Comparison of ENCODE assay signal across 8 cellular contexts in the genomic region with DNA sequence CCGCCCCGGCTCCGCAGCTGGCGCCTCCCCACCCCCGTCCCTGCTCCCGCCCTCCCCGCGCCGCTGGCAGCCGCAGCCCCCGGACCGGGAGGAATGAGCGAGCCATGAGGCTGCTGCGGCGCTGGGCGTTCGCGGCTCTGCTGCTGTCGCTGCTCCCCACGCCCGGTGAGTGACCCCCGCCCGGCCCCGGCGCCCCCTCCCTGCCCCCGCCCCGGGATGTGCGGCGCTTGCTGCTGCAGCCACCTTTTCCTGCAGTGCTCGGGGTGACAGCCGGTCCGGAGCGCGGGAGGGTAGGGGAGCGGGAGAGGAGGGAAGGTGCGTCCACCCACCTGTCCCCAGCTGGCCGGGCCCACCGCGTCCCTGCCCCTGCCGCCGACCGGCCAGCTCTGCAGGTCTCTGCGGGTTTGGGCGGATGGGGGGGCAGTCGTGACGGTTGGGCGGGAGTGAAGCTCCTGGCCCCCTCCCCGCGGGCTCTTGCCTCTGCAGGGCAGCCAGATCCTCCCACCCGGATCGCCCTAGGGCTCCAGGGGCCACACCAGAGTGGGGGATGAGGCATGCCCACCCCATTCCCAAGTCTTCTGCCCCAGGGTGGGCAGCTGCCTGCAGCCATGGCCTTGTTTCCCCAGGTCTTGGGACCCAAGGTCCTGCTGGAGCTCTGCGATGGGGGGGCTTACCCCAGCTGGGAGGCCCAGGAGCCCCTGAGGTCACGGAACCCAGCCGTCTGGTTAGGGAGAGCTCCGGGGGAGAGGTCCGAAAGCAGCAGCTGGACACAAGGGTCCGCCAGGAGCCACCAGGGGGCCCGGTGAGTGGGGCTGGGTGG. TPM values are rescaled to one million over a fixed set of nuclear protein-coding genes. Genes with fewer than 3 reads are reported as not detected.
A peak's percentile ranks its signal among the peaks of the same experiment; 100 is the strongest.
DNase-seq lines count a peak whose midpoint lies in the region; ATAC-seq and TF ChIP-seq lines count a peak whose summit lies in the region.

No MANE protein-coding gene starts in this region.

- BruUV-seq in PC-9 (replicated peaks; lab: Mats Ljungman, UMichigan) = no TSS peak

- H3K79me2 ChIP-seq in PC-9 (ENCODE audit: low read depth) (no peaks in the 10 kb centered on the region), fibroblast of lung (ENCODE audit: control insufficient read depth, insufficient read depth, low read length) (no peaks in the 10 kb centered on the region)

- H3K36me3 ChIP-seq in PC-9 (ENCODE audit: low read depth) (no peaks in the 10 kb centered on the region), fibroblast of lung (ENCODE audit: control insufficient read depth, insufficient read depth, low read length) (no peaks in the 10 kb centered on the region)

- H3K9me3 Mint-ChIP-seq in progenitor cell of endocrine pancreas (ENCODE audit: low read depth) = no peaks in the 10 kb centered on the region

- no peaks in the 10 kb centered on the region for H3K9me3 ChIP-seq in PC-9 (ENCODE audit: insufficient read depth, low read depth)
- H3K9me3 ChIP-seq in fibroblast of lung (ENCODE audit: control insufficient read depth, insufficient read depth, low read depth, low read length) = no peaks in the 10 kb centered on the region

- no peak for TF ChIP-seq CTCF in PC-9 (conservative IDR thresholded peaks at IDR 0.05)
- no peak for TF ChIP-seq CTCF in fibroblast of lung (conservative IDR thresholded peaks at IDR 0.05 in 1 of 2, IDR thresholded peaks at IDR 0.05 in 1 of 2; ENCODE audit: low read depth in 1 of 2, low read length in 2 of 2)
- TF ChIP-seq CTCF in progenitor cell of endocrine pancreas (IDR thresholded peaks at IDR 0.05; ENCODE audit: unreplicated experiment) = peak; percentile 46
- TF ChIP-seq CTCF in GM13976 (IDR thresholded peaks at IDR 0.05; ENCODE audit: borderline replicate concordance, control extremely low read depth, extremely low read depth, insufficient read depth, missing control alignments) = no peak

- POLR2A ChIA-PET in PC-9 (lab: Charles Lee; ENCODE audit: unreplicated experiment) = interaction anchor here (0.7 kb wide), 1 partner anchor 288 kb away, joined by 3 read pairs; no protein-coding TSS in a partner anchor

- H4K20me1 ChIP-seq in PC-9 (ENCODE audit: insufficient read depth) (no peaks in the 10 kb centered on the region), fibroblast of lung (ENCODE audit: control insufficient read depth, extremely low read depth, insufficient read depth, low read length) (no peaks in the 10 kb centered on the region)

- no peaks in the 10 kb centered on the region for H3K4me1 Mint-ChIP-seq in progenitor cell of endocrine pancreas (ENCODE audit: low read depth)

- peaks cover 4% of the 10 kb centered on the region; the same call in 1 of the 2 replicates for H3F3A ChIP-seq in PC-9 (ENCODE audit: insufficient read depth, low read depth)

- in situ Hi-C loops in GM13976 (cut with MboI; ENCODE audit: low sequenced_read_pairs, unreplicated experiment) = no loop called here

- DNase-seq in ELR (ENCODE audit: low read depth) (peak; percentile 32), PC-9 (no peak), fibroblast of lung (ENCODE audit: low read depth in 2 of 2) (no peak), progenitor cell of endocrine pancreas (ENCODE audit: low spot score, unreplicated experiment) (no peak), pons (ENCODE audit: low spot score) (no peak), GM13976 (ENCODE audit: low spot score) (no peak)

- H3K9ac ChIP-seq in fibroblast of lung (ENCODE audit: insufficient read depth, low read length) = no peak overlapping the region

- H3K4me1 ChIP-seq in PC-9 (replicated peaks; ENCODE audit: insufficient read depth) (no peaks in the 10 kb centered on the region), fibroblast of lung (ENCODE audit: control insufficient read depth, extremely low read depth, insufficient read depth, low read length) (peaks cover 3% of the 10 kb centered on the region)

- H3K9me2 ChIP-seq in PC-9 (ENCODE audit: insufficient read depth) = no peaks in the 10 kb centered on the region

- no peak overlapping the region for H3K27ac ChIP-seq in PC-9
- H3K27ac ChIP-seq in fibroblast of lung (ENCODE audit: insufficient read depth, low read length) = no peak overlapping the region

- H2AFZ ChIP-seq in PC-9 (no peak overlapping the region), fibroblast of lung (ENCODE audit: low read length) (no peak overlapping the region)

- H3K4me3 ChIP-seq in PC-9 (peak overlapping the region; percentile 46), fibroblast of lung (replicated peaks in 1 of 4; ENCODE audit: control extremely low read depth in 1 of 4, insufficient read depth in 1 of 4, low read depth in 3 of 4, low read length in 4 of 4) (peak overlapping the region in 3 of 4 experiments; percentile 21 to 48 (median 22))

- H3K27me3 ChIP-seq in PC-9 (ENCODE audit: insufficient read depth, low read depth) = peaks cover 28% of the 10 kb centered on the region
- H3K27me3 ChIP-seq in fibroblast of lung (ENCODE audit: control insufficient read depth, insufficient read depth, low read length) = peaks cover 19% of the 10 kb centered on the region

- no peaks in the 10 kb centered on the region for H3K36me3 Mint-ChIP-seq in progenitor cell of endocrine pancreas (ENCODE audit: insufficient read depth)

- H3K4me2 ChIP-seq in PC-9 (peak overlapping the region; percentile 69), fibroblast of lung (ENCODE audit: extremely low read depth, insufficient read depth, low read length) (peak overlapping the region; percentile 82)

- CTCF ChIA-PET in PC-9 (lab: Charles Lee) = no interaction called here

- H3K4me3 Mint-ChIP-seq in progenitor cell of endocrine pancreas (ENCODE audit: low read depth) = peak overlapping the region; percentile 35

- intact Hi-C loops in PC-9 (cut with micrococcal nuclease; ENCODE audit: unreplicated experiment) = no loop called here

- ATAC-seq in HG03439 (IDR thresholded peaks at IDR 0.05; ENCODE audit: unreplicated experiment) (no peak), HG02623 (IDR thresholded peaks at IDR 0.05; ENCODE audit: unreplicated experiment) (no peak)

- H3K27me3 Mint-ChIP-seq in progenitor cell of endocrine pancreas = peaks cover 35% of the 10 kb centered on the region

- H3K27ac Mint-ChIP-seq in progenitor cell of endocrine pancreas = no peak overlapping the region

RNA-seq across cellular contexts. Expression of a gene that starts 0.5 kb away (rescaled TPM):
- total RNA-seq in PC-9 (2021) = 0.46 and 0.55 TPM in 2 replicates
- total RNA-seq in fibroblast of lung = 0.51 and 0.66 TPM in 2 replicates
- 0.18 and 0.52 TPM in 2 replicates for polyA plus RNA-seq in fibroblast of lung
- polyA plus RNA-seq in fibroblast of lung (2012) = 0.32 and 0.75 TPM in 2 replicates
- 0.75 TPM in 1 of 2 replicates, not detected in the other for polyA minus RNA-seq in fibroblast of lung (ENCODE audit: low replicate concordance)
- 1.4 and 2.4 TPM in 2 replicates for total RNA-seq in progenitor cell of endocrine pancreas

RNA-seq across cellular contexts. Expression of a gene that starts 50.8 kb away (rescaled TPM):
- total RNA-seq in PC-9 (2021) (29.6 and 33.3 TPM in 2 replicates), fibroblast of lung (1.5 and 3.3 TPM in 2 replicates), progenitor cell of endocrine pancreas (22.6 and 27.2 TPM in 2 replicates)
- 2.2 and 6.7 TPM in 2 replicates for polyA plus RNA-seq in fibroblast of lung
- 2.4 and 5.5 TPM in 2 replicates for polyA plus RNA-seq in fibroblast of lung (2012)
- polyA minus RNA-seq in fibroblast of lung (ENCODE audit: low replicate concordance) = 5.8 and 11.7 TPM in 2 replicates
